Comparison of ENCODE assay signal across 2 cellular contexts in the genomic region with DNA sequence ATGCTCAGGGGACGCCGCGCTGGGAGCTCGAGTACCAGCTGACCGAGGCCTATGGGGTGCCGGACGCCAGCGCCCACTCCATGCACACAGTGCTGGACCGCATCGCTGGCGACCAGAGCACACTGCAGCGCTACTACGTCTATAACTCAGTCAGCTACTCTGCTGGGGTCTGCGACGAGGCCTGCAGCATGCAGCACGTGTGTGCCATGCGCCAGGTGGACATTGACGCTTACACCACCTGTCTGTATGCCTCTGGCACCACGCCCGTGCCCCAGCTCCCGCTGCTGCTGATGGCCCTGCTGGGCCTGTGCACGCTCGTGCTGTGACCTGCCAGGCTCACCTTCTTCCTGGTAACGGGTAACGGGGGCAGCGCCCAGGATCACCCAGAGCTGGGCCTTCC.
TF ChIP-seq lines count a peak whose summit lies in the region.

No MANE protein-coding gene starts in this region.

TF ChIP-seq in A549, 52 proteins besides CTCF, POLR2A, EP300 and RAD21 (continued from another document):
- TF ChIP-seq, protein P1, sequence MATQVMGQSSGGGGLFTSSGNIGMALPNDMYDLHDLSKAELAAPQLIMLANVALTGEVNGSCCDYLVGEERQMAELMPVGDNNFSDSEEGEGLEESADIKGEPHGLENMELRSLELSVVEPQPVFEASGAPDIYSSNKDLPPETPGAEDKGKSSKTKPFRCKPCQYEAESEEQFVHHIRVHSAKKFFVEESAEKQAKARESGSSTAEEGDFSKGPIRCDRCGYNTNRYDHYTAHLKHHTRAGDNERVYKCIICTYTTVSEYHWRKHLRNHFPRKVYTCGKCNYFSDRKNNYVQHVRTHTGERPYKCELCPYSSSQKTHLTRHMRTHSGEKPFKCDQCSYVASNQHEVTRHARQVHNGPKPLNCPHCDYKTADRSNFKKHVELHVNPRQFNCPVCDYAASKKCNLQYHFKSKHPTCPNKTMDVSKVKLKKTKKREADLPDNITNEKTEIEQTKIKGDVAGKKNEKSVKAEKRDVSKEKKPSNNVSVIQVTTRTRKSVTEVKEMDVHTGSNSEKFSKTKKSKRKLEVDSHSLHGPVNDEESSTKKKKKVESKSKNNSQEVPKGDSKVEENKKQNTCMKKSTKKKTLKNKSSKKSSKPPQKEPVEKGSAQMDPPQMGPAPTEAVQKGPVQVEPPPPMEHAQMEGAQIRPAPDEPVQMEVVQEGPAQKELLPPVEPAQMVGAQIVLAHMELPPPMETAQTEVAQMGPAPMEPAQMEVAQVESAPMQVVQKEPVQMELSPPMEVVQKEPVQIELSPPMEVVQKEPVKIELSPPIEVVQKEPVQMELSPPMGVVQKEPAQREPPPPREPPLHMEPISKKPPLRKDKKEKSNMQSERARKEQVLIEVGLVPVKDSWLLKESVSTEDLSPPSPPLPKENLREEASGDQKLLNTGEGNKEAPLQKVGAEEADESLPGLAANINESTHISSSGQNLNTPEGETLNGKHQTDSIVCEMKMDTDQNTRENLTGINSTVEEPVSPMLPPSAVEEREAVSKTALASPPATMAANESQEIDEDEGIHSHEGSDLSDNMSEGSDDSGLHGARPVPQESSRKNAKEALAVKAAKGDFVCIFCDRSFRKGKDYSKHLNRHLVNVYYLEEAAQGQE (IDR thresholded peaks at IDR 0.05): no peak
- TF ChIP-seq, protein P2, sequence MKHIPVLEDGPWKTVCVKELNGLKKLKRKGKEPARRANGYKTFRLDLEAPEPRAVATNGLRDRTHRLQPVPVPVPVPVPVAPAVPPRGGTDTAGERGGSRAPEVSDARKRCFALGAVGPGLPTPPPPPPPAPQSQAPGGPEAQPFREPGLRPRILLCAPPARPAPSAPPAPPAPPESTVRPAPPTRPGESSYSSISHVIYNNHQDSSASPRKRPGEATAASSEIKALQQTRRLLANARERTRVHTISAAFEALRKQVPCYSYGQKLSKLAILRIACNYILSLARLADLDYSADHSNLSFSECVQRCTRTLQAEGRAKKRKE (CRISPR knock-in tag; IDR thresholded peaks at IDR 0.05; ENCODE audit: low read depth): no peak
- TF ChIP-seq, protein P3, sequence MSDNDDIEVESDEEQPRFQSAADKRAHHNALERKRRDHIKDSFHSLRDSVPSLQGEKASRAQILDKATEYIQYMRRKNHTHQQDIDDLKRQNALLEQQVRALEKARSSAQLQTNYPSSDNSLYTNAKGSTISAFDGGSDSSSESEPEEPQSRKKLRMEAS (IDR thresholded peaks at IDR 0.05): no peak
TF ChIP-seq in A549: peak in this region for 0.

TF ChIP-seq in SK-N-SH treated with all-trans-retinoic acid at 6 μM for 48 hours, 23 proteins besides CTCF, POLR2A, EP300 and RAD21 (continued from another document):
- TF ChIP-seq, protein P4, sequence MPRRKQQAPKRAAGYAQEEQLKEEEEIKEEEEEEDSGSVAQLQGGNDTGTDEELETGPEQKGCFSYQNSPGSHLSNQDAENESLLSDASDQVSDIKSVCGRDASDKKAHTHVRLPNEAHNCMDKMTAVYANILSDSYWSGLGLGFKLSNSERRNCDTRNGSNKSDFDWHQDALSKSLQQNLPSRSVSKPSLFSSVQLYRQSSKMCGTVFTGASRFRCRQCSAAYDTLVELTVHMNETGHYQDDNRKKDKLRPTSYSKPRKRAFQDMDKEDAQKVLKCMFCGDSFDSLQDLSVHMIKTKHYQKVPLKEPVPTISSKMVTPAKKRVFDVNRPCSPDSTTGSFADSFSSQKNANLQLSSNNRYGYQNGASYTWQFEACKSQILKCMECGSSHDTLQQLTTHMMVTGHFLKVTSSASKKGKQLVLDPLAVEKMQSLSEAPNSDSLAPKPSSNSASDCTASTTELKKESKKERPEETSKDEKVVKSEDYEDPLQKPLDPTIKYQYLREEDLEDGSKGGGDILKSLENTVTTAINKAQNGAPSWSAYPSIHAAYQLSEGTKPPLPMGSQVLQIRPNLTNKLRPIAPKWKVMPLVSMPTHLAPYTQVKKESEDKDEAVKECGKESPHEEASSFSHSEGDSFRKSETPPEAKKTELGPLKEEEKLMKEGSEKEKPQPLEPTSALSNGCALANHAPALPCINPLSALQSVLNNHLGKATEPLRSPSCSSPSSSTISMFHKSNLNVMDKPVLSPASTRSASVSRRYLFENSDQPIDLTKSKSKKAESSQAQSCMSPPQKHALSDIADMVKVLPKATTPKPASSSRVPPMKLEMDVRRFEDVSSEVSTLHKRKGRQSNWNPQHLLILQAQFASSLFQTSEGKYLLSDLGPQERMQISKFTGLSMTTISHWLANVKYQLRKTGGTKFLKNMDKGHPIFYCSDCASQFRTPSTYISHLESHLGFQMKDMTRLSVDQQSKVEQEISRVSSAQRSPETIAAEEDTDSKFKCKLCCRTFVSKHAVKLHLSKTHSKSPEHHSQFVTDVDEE (CRISPR knock-in tag; IDR thresholded peaks at IDR 0.05): no peak
- no peak for TF ChIP-seq RARB (CRISPR knock-in tag; IDR thresholded peaks at IDR 0.05)
- no peak for TF ChIP-seq TCF4 (CRISPR knock-in tag; IDR thresholded peaks at IDR 0.05; ENCODE audit: borderline replicate concordance)
- TF ChIP-seq TOX (CRISPR knock-in tag; IDR thresholded peaks at IDR 0.05; ENCODE audit: borderline replicate concordance): no peak
- no peak for TF ChIP-seq ZNF565 (CRISPR knock-in tag; conservative IDR thresholded peaks at IDR 0.05; ENCODE audit: low read depth)
- no peak for TF ChIP-seq BACH2 (CRISPR knock-in tag; IDR thresholded peaks at IDR 0.05; ENCODE audit: borderline replicate concordance)
- no peak for TF ChIP-seq GLIS3 (CRISPR knock-in tag; IDR thresholded peaks at IDR 0.05)
- TF ChIP-seq, protein P5, sequence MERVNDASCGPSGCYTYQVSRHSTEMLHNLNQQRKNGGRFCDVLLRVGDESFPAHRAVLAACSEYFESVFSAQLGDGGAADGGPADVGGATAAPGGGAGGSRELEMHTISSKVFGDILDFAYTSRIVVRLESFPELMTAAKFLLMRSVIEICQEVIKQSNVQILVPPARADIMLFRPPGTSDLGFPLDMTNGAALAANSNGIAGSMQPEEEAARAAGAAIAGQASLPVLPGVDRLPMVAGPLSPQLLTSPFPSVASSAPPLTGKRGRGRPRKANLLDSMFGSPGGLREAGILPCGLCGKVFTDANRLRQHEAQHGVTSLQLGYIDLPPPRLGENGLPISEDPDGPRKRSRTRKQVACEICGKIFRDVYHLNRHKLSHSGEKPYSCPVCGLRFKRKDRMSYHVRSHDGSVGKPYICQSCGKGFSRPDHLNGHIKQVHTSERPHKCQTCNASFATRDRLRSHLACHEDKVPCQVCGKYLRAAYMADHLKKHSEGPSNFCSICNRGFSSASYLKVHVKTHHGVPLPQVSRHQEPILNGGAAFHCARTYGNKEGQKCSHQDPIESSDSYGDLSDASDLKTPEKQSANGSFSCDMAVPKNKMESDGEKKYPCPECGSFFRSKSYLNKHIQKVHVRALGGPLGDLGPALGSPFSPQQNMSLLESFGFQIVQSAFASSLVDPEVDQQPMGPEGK (CRISPR knock-in tag; IDR thresholded peaks at IDR 0.05; ENCODE audit: borderline replicate concordance): no peak
- TF ChIP-seq ZFP3 (CRISPR knock-in tag; IDR thresholded peaks at IDR 0.05): no peak
- no peak for TF ChIP-seq PPARA (CRISPR knock-in tag; IDR thresholded peaks at IDR 0.05; ENCODE audit: borderline replicate concordance)
- no peak for TF ChIP-seq ZNF70 (CRISPR knock-in tag; IDR thresholded peaks at IDR 0.05)
- TF ChIP-seq OSR1 (CRISPR knock-in tag; IDR thresholded peaks at IDR 0.05): no peak
- TF ChIP-seq ZFP30 (CRISPR knock-in tag; IDR thresholded peaks at IDR 0.05): no peak
- no peak for TF ChIP-seq ISL1 (CRISPR knock-in tag; IDR thresholded peaks at IDR 0.05)
- no peak for TF ChIP-seq ARNTL (CRISPR knock-in tag; IDR thresholded peaks at IDR 0.05; ENCODE audit: borderline replicate concordance, low read depth)
- TF ChIP-seq CSDC2 (CRISPR knock-in tag; IDR thresholded peaks at IDR 0.05): no peak
- TF ChIP-seq, protein P6, sequence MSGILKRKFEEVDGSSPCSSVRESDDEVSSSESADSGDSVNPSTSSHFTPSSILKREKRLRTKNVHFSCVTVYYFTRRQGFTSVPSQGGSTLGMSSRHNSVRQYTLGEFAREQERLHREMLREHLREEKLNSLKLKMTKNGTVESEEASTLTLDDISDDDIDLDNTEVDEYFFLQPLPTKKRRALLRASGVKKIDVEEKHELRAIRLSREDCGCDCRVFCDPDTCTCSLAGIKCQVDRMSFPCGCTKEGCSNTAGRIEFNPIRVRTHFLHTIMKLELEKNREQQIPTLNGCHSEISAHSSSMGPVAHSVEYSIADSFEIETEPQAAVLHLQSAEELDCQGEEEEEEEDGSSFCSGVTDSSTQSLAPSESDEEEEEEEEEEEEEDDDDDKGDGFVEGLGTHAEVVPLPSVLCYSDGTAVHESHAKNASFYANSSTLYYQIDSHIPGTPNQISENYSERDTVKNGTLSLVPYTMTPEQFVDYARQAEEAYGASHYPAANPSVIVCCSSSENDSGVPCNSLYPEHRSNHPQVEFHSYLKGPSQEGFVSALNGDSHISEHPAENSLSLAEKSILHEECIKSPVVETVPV (CRISPR knock-in tag; IDR thresholded peaks at IDR 0.05): no peak
- TF ChIP-seq ZNF8 (CRISPR knock-in tag; IDR thresholded peaks at IDR 0.05): no peak
